10 cellular contexts compared by ENCODE assay signal in the genomic region with DNA sequence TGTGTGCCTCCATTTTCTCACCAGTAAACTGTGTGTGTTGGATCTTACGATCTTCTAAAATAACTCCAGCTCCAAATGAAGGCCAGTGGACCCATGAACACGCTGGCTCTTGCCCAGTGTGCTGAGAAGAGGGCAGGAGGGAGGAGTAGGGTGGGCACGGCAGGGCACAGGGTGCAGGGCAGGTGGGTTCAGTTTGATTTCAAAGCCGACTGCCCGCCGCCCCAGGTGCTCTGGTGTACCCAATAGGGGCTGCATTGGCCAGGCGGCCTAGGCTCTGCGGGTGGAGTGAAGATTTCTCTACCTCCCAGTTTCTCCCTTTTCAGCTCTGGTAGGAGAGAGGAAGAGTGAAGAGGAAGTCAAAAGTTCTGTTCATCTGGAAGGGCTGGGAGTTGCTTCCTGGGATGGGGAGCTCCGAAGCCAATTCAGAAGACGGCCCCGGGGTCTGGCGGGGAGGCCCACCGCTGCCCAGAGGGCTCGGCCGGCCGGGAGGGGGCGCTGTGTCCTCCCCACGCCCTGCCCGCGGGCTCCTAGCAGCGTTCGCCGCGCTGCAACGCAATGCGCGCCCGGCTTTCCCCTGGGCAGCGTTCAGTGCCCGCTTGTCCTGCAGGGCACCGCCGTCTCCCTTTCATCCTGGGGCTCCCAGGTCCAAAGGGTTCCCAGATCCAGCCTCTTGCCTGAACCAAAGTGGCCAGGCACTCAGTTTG. TPM values are rescaled to one million over a fixed set of nuclear protein-coding genes. Genes with fewer than 3 reads are reported as not detected.
A peak's percentile ranks its signal among the peaks of the same experiment; 100 is the strongest.
DNase-seq lines count a peak whose midpoint lies in the region; ATAC-seq, FAIRE-seq and TF ChIP-seq lines count a peak whose summit lies in the region.
"Had no signal": no experiment of that assay in that cellular context is flagged by ENCODE, and none has a peak within 500 bp of the region (broad histone marks: within the 10 kb centered on the region; RNA-seq: fewer than 3 reads in every experiment).

No MANE protein-coding gene starts in this region.

- H4K20me1 ChIP-seq in keratinocyte (ENCODE audit: control insufficient read depth, extremely low read depth, insufficient read depth, low read length) (no peaks in the 10 kb centered on the region), Karpas-422 (ENCODE audit: insufficient read depth, low read depth, low read length) (no peaks in the 10 kb centered on the region)

- no peaks in the 10 kb centered on the region for H3K9me3 Mint-ChIP-seq in activated naive CD8-positive, alpha-beta T cell treated with anti-CD3 and anti-CD28 coated beads, Interleukin-2, amount 10 ng/mL, durations not matched to agents 7 days and 5 days

- no peak overlapping the region for H3K4me2 ChIP-seq in keratinocyte (ENCODE audit: control insufficient read depth, extremely low read depth, insufficient read depth, low read depth, low read length)
- no peak overlapping the region for H3K4me2 ChIP-seq in Karpas-422 (ENCODE audit: low read depth, low read length, poor library complexity, severe bottlenecking)

- FAIRE-seq in keratinocyte (lab: Jason Lieb, UNC): no peak

- H3K4me1 ChIP-seq in keratinocyte (ENCODE audit: control insufficient read depth, extremely low read depth, insufficient read depth, low read length) (peaks cover 7% of the 10 kb centered on the region), Karpas-422 (ENCODE audit: low read length) (no peaks in the 10 kb centered on the region)

- POLR2A ChIA-PET in activated naive CD8-positive, alpha-beta T cell treated with anti-CD3 and anti-CD28 coated beads, Interleukin-2, amount 10 ng/mL, durations not matched to agents 7 days and 5 days (lab: Charles Lee): no interaction called here

- peak overlapping the region; percentile 60 for H3K4me3 Mint-ChIP-seq in activated naive CD8-positive, alpha-beta T cell treated with anti-CD3 and anti-CD28 coated beads, Interleukin-2, amount 10 ng/mL, durations not matched to agents 7 days and 5 days

- H3K27me3 Mint-ChIP-seq in activated naive CD8-positive, alpha-beta T cell treated with anti-CD3 and anti-CD28 coated beads, Interleukin-2, amount 10 ng/mL, durations not matched to agents 7 days and 5 days: peaks cover 64% of the 10 kb centered on the region

- H3K79me2 ChIP-seq in keratinocyte (ENCODE audit: control insufficient read depth, insufficient read depth, low read length) (no peaks in the 10 kb centered on the region), Karpas-422 (ENCODE audit: low read length) (no peaks in the 10 kb centered on the region)

- H2AFZ ChIP-seq in keratinocyte (ENCODE audit: control insufficient read depth, low read length) (no peak overlapping the region), Karpas-422 (ENCODE audit: low read length) (no peak overlapping the region)

- TF ChIP-seq CTCF in GM12864 (IDR thresholded peaks at IDR 0.05; ENCODE audit: low read depth, low read length, missing control alignments): peak; percentile 41
- TF ChIP-seq CTCF in keratinocyte (optimal IDR thresholded peaks at IDR 0.05 in 1 of 3, IDR thresholded peaks at IDR 0.05 in 1 of 3, conservative IDR thresholded peaks at IDR 0.05 in 1 of 3; ENCODE audit: extremely low read depth in 1 of 3, insufficient read depth in 2 of 3, low read length in 3 of 3): peak; percentile 18 to 40 (median 30)

- H3K4me3 ChIP-seq in GM12864 (ENCODE audit: low read depth, low read length) (no peak overlapping the region), keratinocyte (ENCODE audit: control insufficient read depth in 2 of 3, extremely low read depth in 1 of 3, insufficient read depth in 2 of 3, low read depth in 1 of 3, low read length in 3 of 3) (peak overlapping the region in 1 of 3 experiments; percentile 23), Karpas-422 (ENCODE audit: low read length) (no peak overlapping the region)
- H3K4me3 ChIP-seq: lung had no signal

- peaks cover 2% of the 10 kb centered on the region for H3K4me1 Mint-ChIP-seq in activated naive CD8-positive, alpha-beta T cell treated with anti-CD3 and anti-CD28 coated beads, Interleukin-2, amount 10 ng/mL, durations not matched to agents 7 days and 5 days

- no peak overlapping the region for H3K9ac ChIP-seq in keratinocyte (ENCODE audit: control insufficient read depth, extremely low read depth, insufficient read depth, low read length)
- no peak overlapping the region for H3K9ac ChIP-seq in Karpas-422 (ENCODE audit: low read length)

- H3K27me3 ChIP-seq in keratinocyte (ENCODE audit: control insufficient read depth, extremely low read depth, insufficient read depth, low read length): peaks cover 80% of the 10 kb centered on the region
- H3K27me3 ChIP-seq in Karpas-422 (ENCODE audit: low read length): no peaks in the 10 kb centered on the region

- H3K9me3 ChIP-seq in keratinocyte (ENCODE audit: control insufficient read depth, low read depth, low read length) (no peaks in the 10 kb centered on the region), Karpas-422 (ENCODE audit: low read length) (no peaks in the 10 kb centered on the region)

- no peaks in the 10 kb centered on the region for H3K36me3 Mint-ChIP-seq in activated naive CD8-positive, alpha-beta T cell treated with anti-CD3 and anti-CD28 coated beads, Interleukin-2, amount 10 ng/mL, durations not matched to agents 7 days and 5 days

- DNase-seq in GM12864 (ENCODE audit: low read depth) (no peak), NCI-H510A (lab: John Stamatoyannopoulos, UW) (peak; percentile 28), keratinocyte (ENCODE audit: low read depth, low spot score) (no peak), COLO829 (ENCODE audit: low spot score) (no peak), AG08396 (ENCODE audit: low spot score) (no peak), Karpas-422 (no peak)
- DNase-seq in activated naive CD8-positive, alpha-beta T cell treated with anti-CD3 and anti-CD28 coated beads, Interleukin-2, amount 10 ng/mL, durations not matched to agents 7 days and 5 days: peak; percentile 60
- peak; percentile 57 for DNase-seq in stimulated activated CD4-positive, alpha-beta T cell treated with anti-CD3 and anti-CD28 coated beads, Interleukin-4, amount 100 ng/mL, for 1 hour

- no peaks in the 10 kb centered on the region for H3K36me3 ChIP-seq in keratinocyte (ENCODE audit: control insufficient read depth in 2 of 2, extremely low read depth in 1 of 2, insufficient read depth in 2 of 2, low read length in 2 of 2)
- H3K36me3 ChIP-seq in Karpas-422 (ENCODE audit: insufficient read depth, low read length): no peaks in the 10 kb centered on the region

- H3K27ac ChIP-seq in keratinocyte (ENCODE audit: control insufficient read depth, insufficient read depth, low read length) (no peak overlapping the region), Karpas-422 (ENCODE audit: low read length) (no peak overlapping the region)

- ATAC-seq in activated naive CD8-positive, alpha-beta T cell treated with anti-CD3 and anti-CD28 coated beads, Interleukin-2, amount 10 ng/mL, durations not matched to agents 7 days and 5 days (ENCODE audit: low read depth): peak; percentile 38

- no peak overlapping the region for H3K27ac Mint-ChIP-seq in activated naive CD8-positive, alpha-beta T cell treated with anti-CD3 and anti-CD28 coated beads, Interleukin-2, amount 10 ng/mL, durations not matched to agents 7 days and 5 days

- H3K9me2 ChIP-seq in Karpas-422 (replicated peaks; ENCODE audit: insufficient read depth, low read length): no peaks in the 10 kb centered on the region

- no peaks in the 10 kb centered on the region for H3K9me1 ChIP-seq in keratinocyte (ENCODE audit: control insufficient read depth, extremely low read depth, insufficient read depth, low read length)

- dilution Hi-C loops in keratinocyte (cut with MboI; ENCODE audit: extremely low pct_ligation_motif_present, low sequenced_read_pairs): no loop called here

RNA-seq across cellular contexts. Expression of a gene that starts 1.1 kb away (rescaled TPM):
- not detected for total RNA-seq in activated naive CD8-positive, alpha-beta T cell treated with anti-CD3 and anti-CD28 coated beads, Interleukin-2, amount 10 ng/mL, durations not matched to agents 7 days and 5 days
- polyA plus RNA-seq in keratinocyte: not detected in 3 replicates
- polyA plus RNA-seq in keratinocyte (2011; ENCODE audit: low read depth): not detected
- polyA plus RNA-seq in keratinocyte (2011; cell fraction: cytosol; rRNA removed): not detected in 2 replicates
- not detected in 2 replicates for polyA plus RNA-seq in keratinocyte (2011; cell fraction: nucleus; rRNA removed)
- polyA plus RNA-seq in keratinocyte (2012; ENCODE audit: low replicate concordance): not detected in 2 replicates
- not detected in 3 replicates for polyA minus RNA-seq in keratinocyte
- not detected for polyA minus RNA-seq in keratinocyte (2011; cell fraction: cytosol; rRNA and poly(A)+ RNA removed)
- polyA minus RNA-seq in keratinocyte (2011; cell fraction: nucleus; rRNA and poly(A)+ RNA removed): not detected in 2 replicates
- not detected in 2 replicates for total RNA-seq in Karpas-422 (2014; rRNA removed; shearing (Covaris generic); ENCODE audit: low replicate concordance)
- total RNA-seq: LHCN-M2, lung had no signal
- polyA plus RNA-seq: lung had no signal

Comparison
In these comparisons a context has a peak if more than half of its experiments do, and no peak if none do; other contexts are left out.
1. DNase-seq: peak in NCI-H510A (single experiment), activated naive CD8-positive, alpha-beta T cell treated with anti-CD3 and anti-CD28 coated beads, Interleukin-2, amount 10 ng/mL, durations not matched to agents 7 days and 5 days (single experiment) and stimulated activated CD4-positive, alpha-beta T cell treated with anti-CD3 and anti-CD28 coated beads, Interleukin-4, amount 100 ng/mL, for 1 hour (single experiment); none in GM12864 (single experiment), keratinocyte (single experiment), COLO829 (single experiment), AG08396 (single experiment) and Karpas-422 (single experiment).